21 cellular contexts compared by ENCODE assay signal in the genomic region with DNA sequence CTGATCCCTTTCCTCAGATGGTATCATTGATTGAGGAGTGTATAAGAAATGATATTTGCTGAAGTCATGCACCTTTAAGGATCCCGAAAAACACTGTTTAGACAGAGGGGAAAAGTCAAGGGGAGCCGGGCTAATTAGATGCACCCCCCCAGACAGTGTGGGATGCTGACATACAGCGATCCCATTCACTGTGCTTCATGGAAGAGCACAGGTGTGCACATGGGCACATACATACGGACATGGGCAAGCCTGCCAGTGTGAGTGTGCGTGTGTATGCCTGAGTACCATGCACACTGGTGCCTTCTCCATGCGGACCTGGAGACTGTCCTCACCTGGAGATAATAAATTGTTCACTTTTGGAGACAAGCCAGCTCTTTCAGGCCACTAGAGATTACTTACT. TPM values are rescaled to one million over a fixed set of nuclear protein-coding genes. Genes with fewer than 3 reads are reported as not detected.
"Had no signal": no experiment of that assay in that cellular context is flagged by ENCODE, and none has a peak within 500 bp of the region (broad histone marks: within the 10 kb centered on the region; RNA-seq: fewer than 3 reads in every experiment).

No MANE protein-coding gene starts in this region.

- H3K36me3 Mint-ChIP-seq: activated naive CD4-positive, alpha-beta T cell treated with anti-CD3 and anti-CD28 coated beads, Interleukin-2, amount 50 U/mL, for 24 hours; memory B cell had no signal

- H3K27ac ChIP-seq: breast epithelium had no signal

- H3K4me3 ChIP-seq: breast epithelium, esophagus muscularis mucosa, gastroesophageal sphincter, heart left ventricle, stomach had no signal

- DNase-seq: activated CD4-positive, alpha-beta T cell treated with anti-CD3 and anti-CD28 coated beads, Interleukin-2, amount 50 U/mL, for 1 hour; activated CD8-positive, alpha-beta memory T cell treated with anti-CD3 and anti-CD28 coated beads for 24 hours; activated CD8-positive, alpha-beta memory T cell treated with anti-CD3 and anti-CD28 coated beads, Interleukin-2, amount 50 U/mL, for 48 hours; activated gamma-delta T cell; effector CD8-positive, alpha-beta T cell; heart left ventricle; kidney glomerular epithelial cell; stimulated activated CD4-positive, alpha-beta T cell treated with anti-CD3 and anti-CD28 coated beads, Interleukin-2, amount 100 ng/mL, for 48 hours; stomach; trophoblast cell had no signal

- H3K4me1 Mint-ChIP-seq: activated naive CD4-positive, alpha-beta T cell treated with anti-CD3 and anti-CD28 coated beads, Interleukin-2, amount 50 U/mL, for 24 hours; memory B cell had no signal

- H3K27ac Mint-ChIP-seq: activated naive CD4-positive, alpha-beta T cell treated with anti-CD3 and anti-CD28 coated beads, Interleukin-2, amount 50 U/mL, for 24 hours; dendritic cell treated with granulocyte-macrophage colony-stimulating factor and Interleukin-4, amounts not matched to agents 40 ng/mL and 50 ng/mL, for 4 days; memory B cell had no signal

- H3K9me3 Mint-ChIP-seq: activated naive CD4-positive, alpha-beta T cell treated with anti-CD3 and anti-CD28 coated beads, Interleukin-2, amount 50 U/mL, for 24 hours; dendritic cell treated with granulocyte-macrophage colony-stimulating factor and Interleukin-4, amounts not matched to agents 40 ng/mL and 50 ng/mL, for 4 days; memory B cell; neural crest cell had no signal

- H3K9me3 ChIP-seq: breast epithelium, esophagus muscularis mucosa, gastroesophageal sphincter, heart left ventricle, stomach had no signal

- H3K27me3 Mint-ChIP-seq: dendritic cell treated with granulocyte-macrophage colony-stimulating factor and Interleukin-4, amounts not matched to agents 40 ng/mL and 50 ng/mL, for 4 days; progenitor cell of endocrine pancreas had no signal

- ATAC-seq: gastroesophageal sphincter had no signal

- FAIRE-seq: astrocyte, endothelial cell of umbilical vein had no signal

- H3K4me3 Mint-ChIP-seq: activated naive CD4-positive, alpha-beta T cell treated with anti-CD3 and anti-CD28 coated beads, Interleukin-2, amount 50 U/mL, for 24 hours; dendritic cell treated with granulocyte-macrophage colony-stimulating factor and Interleukin-4, amounts not matched to agents 40 ng/mL and 50 ng/mL, for 4 days; memory B cell; neural crest cell had no signal

- H3K36me3 ChIP-seq: breast epithelium had no signal

RNA-seq across cellular contexts. Expression of gene MEIS1, which starts 22.6 kb away (rescaled TPM):
- total RNA-seq: T-helper 1 cell treated with Interleukin-12 subunit alpha and Interleukin-12 subunit beta and Interleukin-4 antibody, amounts not matched to agents 30 ng/mL and 1 ng/mL, for 36 hours had no signal
